In genomic region chr11:46489668-46490560, GRCh38 we compare ENCODE assay signal across 8 cellular contexts.
A peak's percentile ranks its signal among the peaks of the same experiment; 100 is the strongest.
DNase-seq lines count a peak whose midpoint lies in the region; ATAC-seq and TF ChIP-seq lines count a peak whose summit lies in the region.

No MANE protein-coding gene starts in this region.

- no peaks in the 10 kb centered on the region for H3F3A ChIP-seq in Loucy (ENCODE audit: low read depth)

- peak; percentile 78 for TF ChIP-seq CTCF in Loucy (conservative IDR thresholded peaks at IDR 0.05; ENCODE audit: low read length)

- H3K27me3 Mint-ChIP-seq in central memory CD8-positive, alpha-beta T cell: no peaks in the 10 kb centered on the region

- no peaks in the 10 kb centered on the region for H3K79me2 ChIP-seq in Loucy (ENCODE audit: insufficient read depth, low read length)

- peaks cover 45% of the 10 kb centered on the region; the same call in 1 of the 2 replicates for H3K36me3 ChIP-seq in Loucy (ENCODE audit: insufficient read depth, low read length)

- H3K27me3 ChIP-seq in Loucy (ENCODE audit: insufficient read depth, low read length, poor library complexity, severe bottlenecking): no peaks in the 10 kb centered on the region

- no peak overlapping the region for H3K4me3 Mint-ChIP-seq in central memory CD8-positive, alpha-beta T cell

- H3K9me3 Mint-ChIP-seq in central memory CD8-positive, alpha-beta T cell: no peaks in the 10 kb centered on the region

- no peak overlapping the region for H2AFZ ChIP-seq in Loucy (ENCODE audit: low read length)

- intact Hi-C loops in Right ventricle myocardium superior (cut with DNase I): no loop called here
- intact Hi-C loops in cardiac septum (cut with DNase I): loop anchor here (5.0 kb wide), 1 partner anchor 37 kb away; no protein-coding TSS in a partner anchor

- peaks cover 4% of the 10 kb centered on the region for H4K20me1 ChIP-seq in Loucy (ENCODE audit: insufficient read depth, low read length, poor library complexity, severe bottlenecking)

- no peak for DNase-seq in Right ventricle myocardium superior
- DNase-seq in cardiac septum (ENCODE audit: low spot score): no peak
- DNase-seq in SK-MEL-5 (ENCODE audit: low read depth, low spot score): peak; percentile 71
- no peak for DNase-seq in central memory CD8-positive, alpha-beta T cell (ENCODE audit: low spot score in 2 of 2)
- DNase-seq in medulla oblongata (ENCODE audit: extremely low spot score): peak; percentile 30
- no peak for DNase-seq in occipital lobe (lab: John Stamatoyannopoulos, UW)

- no peak overlapping the region for H3K4me3 ChIP-seq in Loucy (ENCODE audit: low read length, poor library complexity, severe bottlenecking)

- no peaks in the 10 kb centered on the region for H3K9me3 ChIP-seq in Loucy (ENCODE audit: insufficient read depth, low read depth, low read length)

- H3K9me2 ChIP-seq in Loucy (replicated peaks; ENCODE audit: low read depth, low read length): no peaks in the 10 kb centered on the region

- peaks cover 18% of the 10 kb centered on the region for H3K36me3 Mint-ChIP-seq in central memory CD8-positive, alpha-beta T cell (ENCODE audit: insufficient read depth)

- peaks cover 10% of the 10 kb centered on the region for H3K4me1 ChIP-seq in Loucy (ENCODE audit: insufficient read depth, low read length, poor library complexity, severe bottlenecking)

- in situ Hi-C loops in SK-MEL-5 (cut with HindIII; ENCODE audit: low pct_unique_long_range_greater_than_20kb, low sequenced_read_pairs): no loop called here

- H3K27ac Mint-ChIP-seq in central memory CD8-positive, alpha-beta T cell (ENCODE audit: low read depth): no peak overlapping the region

- H3K9ac ChIP-seq in Loucy (ENCODE audit: low read depth, low read length, poor library complexity, severe bottlenecking): no peak overlapping the region

- H3K4me2 ChIP-seq in Loucy (ENCODE audit: low read depth, low read length, poor library complexity, severe bottlenecking): no peak overlapping the region

- peak; percentile 54 for ATAC-seq in Right ventricle myocardium superior (ENCODE audit: poor library complexity)
- ATAC-seq in central memory CD8-positive, alpha-beta T cell (replicated peaks; ENCODE audit: extremely low read depth, poor library complexity, severe bottlenecking): peak; percentile 70
- no peak for ATAC-seq in GM21526 (IDR thresholded peaks at IDR 0.05; ENCODE audit: low FRiP score, unreplicated experiment)

- peaks cover 17% of the 10 kb centered on the region for H3K4me1 Mint-ChIP-seq in central memory CD8-positive, alpha-beta T cell

Comparison
In these comparisons a context has a peak if more than half of its experiments do, and no peak if none do; other contexts are left out.
1. DNase-seq: peak in SK-MEL-5 (single experiment) and medulla oblongata (single experiment); none in Right ventricle myocardium superior (single experiment), cardiac septum (single experiment), central memory CD8-positive, alpha-beta T cell (0 of 2) and occipital lobe (single experiment).